In genomic region chr4:3202836-3203820, GRCh38 we compare ENCODE assay signal across 9 cellular contexts. TPM values are rescaled to one million over a fixed set of nuclear protein-coding genes. Genes with fewer than 3 reads are reported as not detected.
DNase-seq lines count a peak whose midpoint lies in the region; ATAC-seq and TF ChIP-seq lines count a peak whose summit lies in the region.
"Had no signal": no experiment of that assay in that cellular context is flagged by ENCODE, and none has a peak within 500 bp of the region (broad histone marks: within the 10 kb centered on the region; RNA-seq: fewer than 3 reads in every experiment).

No MANE protein-coding gene starts in this region.

- ATAC-seq in CD4-positive, CD25-positive, alpha-beta regulatory T cell (ENCODE audit: low read depth in 2 of 2), result peak; percentile 15
- peak; percentile 39 for ATAC-seq in effector memory CD8-positive, alpha-beta T cell (replicated peaks)
- ATAC-seq in gastrocnemius medialis, result no peak
- no peak for ATAC-seq in GM18873 (IDR thresholded peaks at IDR 0.05; ENCODE audit: low FRiP score, unreplicated experiment)
- ATAC-seq in GM19397 (IDR thresholded peaks at IDR 0.05; ENCODE audit: unreplicated experiment), result no peak

- no peak for TF ChIP-seq POLR2A in gastrocnemius medialis (IDR thresholded peaks at IDR 0.05)

- CTCF ChIA-PET in OCI-LY7 (lab: Charles Lee; ENCODE audit: unreplicated experiment), result interaction anchor here (1.3 kb wide), 1 partner anchor 91 kb away, joined by 4 read pairs; no protein-coding TSS in a partner anchor

- peak overlapping the region; percentile 82 for H3K4me3 ChIP-seq in CD4-positive, CD25-positive, alpha-beta regulatory T cell (ENCODE audit: low read depth, low read length)
- H3K4me3 ChIP-seq in OCI-LY7 (ENCODE audit: low read depth, low read length, poor library complexity, severe bottlenecking) (no peak overlapping the region), gastrocnemius medialis (no peak overlapping the region)

- peak overlapping the region; percentile 65 for H3K4me2 ChIP-seq in OCI-LY7 (ENCODE audit: low read length)

- no peaks in the 10 kb centered on the region for H3K79me2 ChIP-seq in OCI-LY7 (ENCODE audit: insufficient read depth, low read depth, low read length)

- H3K9me2 ChIP-seq in OCI-LY7 (ENCODE audit: insufficient read depth, low read length), result no peaks in the 10 kb centered on the region

- H3K9me3 ChIP-seq in CD4-positive, CD25-positive, alpha-beta regulatory T cell (ENCODE audit: control insufficient read depth in 2 of 2, low read length in 2 of 2), result no peaks in the 10 kb centered on the region
- H3K9me3 ChIP-seq in OCI-LY7 (ENCODE audit: low read length) (no peaks in the 10 kb centered on the region), gastrocnemius medialis (no peaks in the 10 kb centered on the region)
- H3K9me3 ChIP-seq: neutrophil had no signal

- in situ Hi-C loops in gastrocnemius medialis (cut with MboI; ENCODE audit: low sequenced_read_pairs in 4 of 4), result loop anchor here in 1 of 4 donors (25.0 kb wide), 1 partner anchor 259 kb away; the partner anchor contains the start of gene DOK7

- peaks cover 23% of the 10 kb centered on the region for H3K36me3 ChIP-seq in CD4-positive, CD25-positive, alpha-beta regulatory T cell (ENCODE audit: control insufficient read depth, insufficient read depth, low read length)
- peaks cover 72% of the 10 kb centered on the region for H3K36me3 ChIP-seq in OCI-LY7 (ENCODE audit: insufficient read depth, low read length)
- H3K36me3 ChIP-seq in gastrocnemius medialis, result peaks cover 0 to 20% of the 10 kb centered on the region in 2 donors

- H3K4me1 ChIP-seq in CD4-positive, CD25-positive, alpha-beta regulatory T cell (ENCODE audit: control insufficient read depth, insufficient read depth, low read length, poor library complexity, severe bottlenecking), result peaks cover 55% of the 10 kb centered on the region
- H3K4me1 ChIP-seq in OCI-LY7 (ENCODE audit: insufficient read depth, low read length, poor library complexity, severe bottlenecking) (peaks cover 20% of the 10 kb centered on the region), gastrocnemius medialis (peaks cover 48 to 59% of the 10 kb centered on the region in 2 donors)

- H3K4me1 Mint-ChIP-seq in CD4-positive, CD25-positive, alpha-beta regulatory T cell, result peaks cover 33 to 81% (median 43%) of the 10 kb centered on the region in 4 donors
- peaks cover 25 to 42% of the 10 kb centered on the region in 2 donors for H3K4me1 Mint-ChIP-seq in effector memory CD8-positive, alpha-beta T cell (ENCODE audit: low read depth in 2 of 2)

- H4K20me1 ChIP-seq in OCI-LY7 (ENCODE audit: insufficient read depth, low read length), result no peaks in the 10 kb centered on the region

- peak overlapping the region; percentile 79 to 91 (median 86) for H3K4me3 Mint-ChIP-seq in CD4-positive, CD25-positive, alpha-beta regulatory T cell
- H3K4me3 Mint-ChIP-seq in effector memory CD8-positive, alpha-beta T cell, result peak overlapping the region; percentile 78 to 80

- peak in 2 of 3 donors; percentile 9 to 74 for DNase-seq in CD4-positive, CD25-positive, alpha-beta regulatory T cell
- DNase-seq in OCI-LY7 (ENCODE audit: low spot score) (no peak), gastrocnemius medialis (peak in 1 of 2 donors; percentile 16), SKM-1 treated with dmso at 0.1 percent for 144 hours (lab: John Stamatoyannopoulos, UW; ENCODE audit: unreplicated experiment) (no peak)
- peak in 1 of 3 experiments; percentile 17 for DNase-seq in effector memory CD8-positive, alpha-beta T cell
- DNase-seq in stimulated activated naive CD4-positive, alpha-beta T cell treated with Interleukin-2 at 50 U/mL for 16 hours (lab: John Stamatoyannopoulos, UW), result no peak

- H3K36me3 Mint-ChIP-seq in CD4-positive, CD25-positive, alpha-beta regulatory T cell, result peaks cover 32% of the 10 kb centered on the region
- peaks cover 35% of the 10 kb centered on the region for H3K36me3 Mint-ChIP-seq in effector memory CD8-positive, alpha-beta T cell (ENCODE audit: insufficient read depth)

- TF ChIP-seq CTCF in OCI-LY7 (conservative IDR thresholded peaks at IDR 0.05; ENCODE audit: low read length) (no peak), gastrocnemius medialis (IDR thresholded peaks at IDR 0.05 in 4 of 5, conservative IDR thresholded peaks at IDR 0.05 in 1 of 5) (no peak)

- no TSS peak for BruUV-seq in OCI-LY7 (replicated peaks; lab: Mats Ljungman, UMichigan)

- H2AFZ ChIP-seq in OCI-LY7 (ENCODE audit: low read length), result no peak overlapping the region

- H3K27me3 Mint-ChIP-seq in CD4-positive, CD25-positive, alpha-beta regulatory T cell, result no peaks in the 10 kb centered on the region
- no peaks in the 10 kb centered on the region for H3K27me3 Mint-ChIP-seq in effector memory CD8-positive, alpha-beta T cell

- intact Hi-C loops in OCI-LY7 (cut with micrococcal nuclease; ENCODE audit: unreplicated experiment), result no loop called here
- intact Hi-C loops in gastrocnemius medialis (cut with DNase I; ENCODE audit: low total_unique reads), result loop anchor here (5.0 kb wide), 2 partner anchors 96 to 279 kb away; no protein-coding TSS in a partner anchor

- H3K27me3 ChIP-seq in CD4-positive, CD25-positive, alpha-beta regulatory T cell (ENCODE audit: control insufficient read depth, insufficient read depth, low read length), result no peaks in the 10 kb centered on the region
- H3K27me3 ChIP-seq in gastrocnemius medialis, result no peaks in the 10 kb centered on the region
- H3K27me3 ChIP-seq: neutrophil had no signal

- peak overlapping the region; percentile 93 to 96 (median 94) for H3K27ac Mint-ChIP-seq in CD4-positive, CD25-positive, alpha-beta regulatory T cell
- H3K27ac Mint-ChIP-seq in effector memory CD8-positive, alpha-beta T cell, result peak overlapping the region; percentile 90 to 95

- no peaks in the 10 kb centered on the region for H3K9me3 Mint-ChIP-seq in CD4-positive, CD25-positive, alpha-beta regulatory T cell
- no peaks in the 10 kb centered on the region for H3K9me3 Mint-ChIP-seq in effector memory CD8-positive, alpha-beta T cell

- POLR2A ChIA-PET in OCI-LY7 (lab: Charles Lee), result interaction anchor here (0.6 to 1.5 kb wide), 4 partner anchors 12 to 239 kb away, joined by 3 to 4 read pairs (median 4); no protein-coding TSS in a partner anchor

- peak overlapping the region; percentile 81 for H3K27ac ChIP-seq in CD4-positive, CD25-positive, alpha-beta regulatory T cell (ENCODE audit: insufficient read depth, low read length, poor library complexity, severe bottlenecking)
- H3K27ac ChIP-seq in OCI-LY7 (ENCODE audit: low read depth, low read length, poor library complexity, severe bottlenecking) (peak overlapping the region; percentile 37), gastrocnemius medialis (peak overlapping the region; percentile 77 to 85 (median 82))
- H3K27ac ChIP-seq: neutrophil had no signal

RNA-seq across cellular contexts. Expression of gene MSANTD1, which starts 45.8 kb away (rescaled TPM):
- 2.0 TPM for total RNA-seq in CD4-positive, CD25-positive, alpha-beta regulatory T cell
- polyA plus RNA-seq in CD4-positive, CD25-positive, alpha-beta regulatory T cell, result under 1 TPM in 2 of 4 donors, not detected in 2; 0.05 to 0.22 TPM
- total RNA-seq in OCI-LY7 (2014; rRNA removed; shearing (Covaris generic)), result 0.08 and 0.13 TPM in 2 replicates
- total RNA-seq in OCI-LY7 (2022) (0.53 and 1.0 TPM in 2 replicates), gastrocnemius medialis (1 to 10 TPM in 1 of 4 donors, under 1 TPM in 3; 0.36 to 1.5 (median 0.48) TPM)

Comparison
In these comparisons a context has a peak if more than half of its experiments do, and no peak if none do; other contexts are left out.
1. ATAC-seq: peak in CD4-positive, CD25-positive, alpha-beta regulatory T cell (2 of 2) and effector memory CD8-positive, alpha-beta T cell (single experiment); none in gastrocnemius medialis (0 of 2), GM18873 (single experiment) and GM19397 (single experiment).
2. DNase-seq: peak in CD4-positive, CD25-positive, alpha-beta regulatory T cell (2 of 3); none in OCI-LY7 (single experiment), SKM-1 treated with dmso at 0.1 percent for 144 hours (single experiment) and stimulated activated naive CD4-positive, alpha-beta T cell treated with Interleukin-2 at 50 U/mL for 16 hours (single experiment).
3. Peak in every context shown above with its lines, with median percentiles within 50 percentile points of each other: H3K27ac ChIP-seq.